ENCODE assay signal across 1 cellular context in the genomic region with DNA sequence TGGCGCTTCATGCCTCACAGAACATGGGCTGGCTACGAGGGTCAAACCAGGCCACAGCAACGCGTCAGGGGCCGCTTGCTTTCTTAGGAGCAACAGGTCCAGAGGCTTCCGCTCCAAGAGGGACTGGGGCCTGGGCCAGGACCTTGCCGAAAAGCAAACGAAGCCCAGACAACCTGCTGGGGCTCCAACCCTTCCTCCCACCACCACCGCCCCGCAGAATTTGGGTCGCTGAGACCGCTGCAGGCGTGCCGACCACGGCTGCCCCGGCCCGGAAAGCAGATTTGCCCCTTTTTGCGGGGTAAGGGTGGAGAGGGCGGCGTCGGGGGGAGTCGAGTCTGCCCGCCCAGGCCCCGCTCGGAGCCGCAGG.
A peak's percentile ranks its signal among the peaks of the same experiment; 100 is the strongest.
TF ChIP-seq lines count a peak whose summit lies in the region.

No MANE protein-coding gene starts in this region.

TF ChIP-seq in HepG2, 621 proteins besides CTCF, POLR2A, EP300 and RAD21 (continued from another document):
- TF ChIP-seq, protein P1, sequence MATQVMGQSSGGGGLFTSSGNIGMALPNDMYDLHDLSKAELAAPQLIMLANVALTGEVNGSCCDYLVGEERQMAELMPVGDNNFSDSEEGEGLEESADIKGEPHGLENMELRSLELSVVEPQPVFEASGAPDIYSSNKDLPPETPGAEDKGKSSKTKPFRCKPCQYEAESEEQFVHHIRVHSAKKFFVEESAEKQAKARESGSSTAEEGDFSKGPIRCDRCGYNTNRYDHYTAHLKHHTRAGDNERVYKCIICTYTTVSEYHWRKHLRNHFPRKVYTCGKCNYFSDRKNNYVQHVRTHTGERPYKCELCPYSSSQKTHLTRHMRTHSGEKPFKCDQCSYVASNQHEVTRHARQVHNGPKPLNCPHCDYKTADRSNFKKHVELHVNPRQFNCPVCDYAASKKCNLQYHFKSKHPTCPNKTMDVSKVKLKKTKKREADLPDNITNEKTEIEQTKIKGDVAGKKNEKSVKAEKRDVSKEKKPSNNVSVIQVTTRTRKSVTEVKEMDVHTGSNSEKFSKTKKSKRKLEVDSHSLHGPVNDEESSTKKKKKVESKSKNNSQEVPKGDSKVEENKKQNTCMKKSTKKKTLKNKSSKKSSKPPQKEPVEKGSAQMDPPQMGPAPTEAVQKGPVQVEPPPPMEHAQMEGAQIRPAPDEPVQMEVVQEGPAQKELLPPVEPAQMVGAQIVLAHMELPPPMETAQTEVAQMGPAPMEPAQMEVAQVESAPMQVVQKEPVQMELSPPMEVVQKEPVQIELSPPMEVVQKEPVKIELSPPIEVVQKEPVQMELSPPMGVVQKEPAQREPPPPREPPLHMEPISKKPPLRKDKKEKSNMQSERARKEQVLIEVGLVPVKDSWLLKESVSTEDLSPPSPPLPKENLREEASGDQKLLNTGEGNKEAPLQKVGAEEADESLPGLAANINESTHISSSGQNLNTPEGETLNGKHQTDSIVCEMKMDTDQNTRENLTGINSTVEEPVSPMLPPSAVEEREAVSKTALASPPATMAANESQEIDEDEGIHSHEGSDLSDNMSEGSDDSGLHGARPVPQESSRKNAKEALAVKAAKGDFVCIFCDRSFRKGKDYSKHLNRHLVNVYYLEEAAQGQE (IDR thresholded peaks at IDR 0.05; ENCODE audit: borderline replicate concordance in 1 of 2, low read depth in 1 of 2, low read length in 2 of 2), result no peak
- TF ChIP-seq SCMH1 (CRISPR knock-in tag; IDR thresholded peaks at IDR 0.05; ENCODE audit: borderline replicate concordance) (no peak), HOXD1 (CRISPR knock-in tag; IDR thresholded peaks at IDR 0.05) (no peak), ARNT2 (CRISPR knock-in tag; IDR thresholded peaks at IDR 0.05; ENCODE audit: low read depth) (no peak), SALL2 (CRISPR knock-in tag; IDR thresholded peaks at IDR 0.05) (0 out of 2 replicates have a peak, but pooled peaks have one; percentile 2), ZNF670 (CRISPR knock-in tag; IDR thresholded peaks at IDR 0.05; ENCODE audit: borderline replicate concordance) (no peak), STAT5B (CRISPR knock-in tag; IDR thresholded peaks at IDR 0.05) (no peak), ZNF383 (CRISPR knock-in tag; IDR thresholded peaks at IDR 0.05; ENCODE audit: borderline replicate concordance) (no peak), KDM4B (CRISPR knock-in tag; IDR thresholded peaks at IDR 0.05) (no peak), AHR (CRISPR knock-in tag; IDR thresholded peaks at IDR 0.05) (0 out of 2 replicates have a peak, but pooled peaks have one; percentile 8), TAF15 (IDR thresholded peaks at IDR 0.05; ENCODE audit: low read depth, low read length, poor library complexity, severe bottlenecking) (no peak), HHEX (CRISPR knock-in tag; IDR thresholded peaks at IDR 0.05) (no peak)
- TF ChIP-seq, protein P2, sequence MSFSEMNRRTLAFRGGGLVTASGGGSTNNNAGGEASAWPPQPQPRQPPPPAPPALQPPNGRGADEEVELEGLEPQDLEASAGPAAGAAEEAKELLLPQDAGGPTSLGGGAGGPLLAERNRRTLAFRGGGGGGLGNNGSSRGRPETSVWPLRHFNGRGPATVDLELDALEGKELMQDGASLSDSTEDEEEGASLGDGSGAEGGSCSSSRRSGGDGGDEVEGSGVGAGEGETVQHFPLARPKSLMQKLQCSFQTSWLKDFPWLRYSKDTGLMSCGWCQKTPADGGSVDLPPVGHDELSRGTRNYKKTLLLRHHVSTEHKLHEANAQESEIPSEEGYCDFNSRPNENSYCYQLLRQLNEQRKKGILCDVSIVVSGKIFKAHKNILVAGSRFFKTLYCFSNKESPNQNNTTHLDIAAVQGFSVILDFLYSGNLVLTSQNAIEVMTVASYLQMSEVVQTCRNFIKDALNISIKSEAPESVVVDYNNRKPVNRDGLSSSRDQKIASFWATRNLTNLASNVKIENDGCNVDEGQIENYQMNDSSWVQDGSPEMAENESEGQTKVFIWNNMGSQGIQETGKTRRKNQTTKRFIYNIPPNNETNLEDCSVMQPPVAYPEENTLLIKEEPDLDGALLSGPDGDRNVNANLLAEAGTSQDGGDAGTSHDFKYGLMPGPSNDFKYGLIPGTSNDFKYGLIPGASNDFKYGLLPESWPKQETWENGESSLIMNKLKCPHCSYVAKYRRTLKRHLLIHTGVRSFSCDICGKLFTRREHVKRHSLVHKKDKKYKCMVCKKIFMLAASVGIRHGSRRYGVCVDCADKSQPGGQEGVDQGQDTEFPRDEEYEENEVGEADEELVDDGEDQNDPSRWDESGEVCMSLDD (CRISPR knock-in tag; IDR thresholded peaks at IDR 0.05; ENCODE audit: borderline replicate concordance), result no peak
- TF ChIP-seq, protein P3, sequence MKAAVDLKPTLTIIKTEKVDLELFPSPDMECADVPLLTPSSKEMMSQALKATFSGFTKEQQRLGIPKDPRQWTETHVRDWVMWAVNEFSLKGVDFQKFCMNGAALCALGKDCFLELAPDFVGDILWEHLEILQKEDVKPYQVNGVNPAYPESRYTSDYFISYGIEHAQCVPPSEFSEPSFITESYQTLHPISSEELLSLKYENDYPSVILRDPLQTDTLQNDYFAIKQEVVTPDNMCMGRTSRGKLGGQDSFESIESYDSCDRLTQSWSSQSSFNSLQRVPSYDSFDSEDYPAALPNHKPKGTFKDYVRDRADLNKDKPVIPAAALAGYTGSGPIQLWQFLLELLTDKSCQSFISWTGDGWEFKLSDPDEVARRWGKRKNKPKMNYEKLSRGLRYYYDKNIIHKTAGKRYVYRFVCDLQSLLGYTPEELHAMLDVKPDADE (CRISPR knock-in tag; IDR thresholded peaks at IDR 0.05), result no peak
